ENCODE assay signal across 11 cellular contexts in the genomic region with DNA sequence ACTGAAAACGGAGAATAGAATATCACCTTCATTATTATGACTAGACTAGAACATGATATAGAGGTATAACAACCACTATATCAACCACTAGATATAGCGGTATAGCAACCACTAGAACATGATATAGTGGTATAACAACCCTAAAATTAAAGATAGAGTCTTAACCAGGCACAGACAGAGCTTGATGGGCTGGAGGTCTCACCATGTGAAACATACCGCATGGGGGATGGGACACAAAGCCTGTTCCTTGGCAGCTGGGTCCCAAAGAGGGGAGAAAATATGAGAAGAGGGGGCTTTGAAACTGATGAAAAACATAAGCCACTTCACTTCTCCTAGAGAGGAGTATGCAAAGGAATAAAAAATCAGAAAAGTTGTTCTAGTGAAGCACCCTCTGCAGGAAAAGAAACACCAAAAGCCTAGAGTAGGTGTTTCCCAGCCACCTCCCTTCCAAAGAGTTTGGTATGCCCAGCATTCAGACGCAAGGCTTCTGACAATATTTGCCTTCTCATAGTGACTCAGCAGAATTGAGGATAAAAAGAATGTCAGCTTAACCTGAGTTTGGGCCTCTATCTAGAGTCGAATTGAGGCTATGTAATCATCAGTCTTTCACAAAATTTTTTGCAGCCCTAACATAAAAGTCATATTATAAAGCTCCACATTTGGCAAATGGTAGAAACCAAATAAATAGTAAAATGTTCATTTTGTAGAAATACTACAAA.
DNase-seq lines count a peak whose midpoint lies in the region; ATAC-seq and TF ChIP-seq lines count a peak whose summit lies in the region.
"Had no signal": no experiment of that assay in that cellular context is flagged by ENCODE, and none has a peak within 500 bp of the region (broad histone marks: within the 10 kb centered on the region; RNA-seq: fewer than 3 reads in every experiment).

No MANE protein-coding gene starts in this region.

- no peaks in the 10 kb centered on the region for H3K36me3 ChIP-seq in left lung

- H3K27me3 Mint-ChIP-seq in activated T-cell treated with anti-CD3 and anti-CD28 coated beads, Interleukin-2, amount 50 U/mL, for 24 hours = no peaks in the 10 kb centered on the region
- no peaks in the 10 kb centered on the region for H3K27me3 Mint-ChIP-seq in activated CD4-positive, alpha-beta memory T cell treated with anti-CD3 and anti-CD28 coated beads for 36 hours

- H3K36me3 Mint-ChIP-seq in activated T-cell treated with anti-CD3 and anti-CD28 coated beads, Interleukin-2, amount 50 U/mL, for 24 hours (ENCODE audit: low read depth) = no peaks in the 10 kb centered on the region
- H3K36me3 Mint-ChIP-seq in activated CD4-positive, alpha-beta memory T cell treated with anti-CD3 and anti-CD28 coated beads for 36 hours = no peaks in the 10 kb centered on the region

- TF ChIP-seq CTCF in astrocyte of the spinal cord (IDR thresholded peaks at IDR 0.05; ENCODE audit: low read depth, low read length) = no peak
- TF ChIP-seq CTCF in left lung (IDR thresholded peaks at IDR 0.05) = no peak

- peaks cover 14% of the 10 kb centered on the region for H3K9me3 Mint-ChIP-seq in activated T-cell treated with anti-CD3 and anti-CD28 coated beads, Interleukin-2, amount 50 U/mL, for 24 hours
- peaks cover 4% of the 10 kb centered on the region for H3K9me3 Mint-ChIP-seq in activated CD4-positive, alpha-beta memory T cell treated with anti-CD3 and anti-CD28 coated beads for 36 hours

- CTCF ChIA-PET in activated CD4-positive, alpha-beta memory T cell treated with anti-CD3 and anti-CD28 coated beads for 36 hours (lab: Charles Lee) = no interaction called here

- H3K27me3 ChIP-seq in left lung = no peaks in the 10 kb centered on the region

- peak; percentile 70 for ATAC-seq in left lung

- H3K4me1 ChIP-seq in left lung = no peaks in the 10 kb centered on the region

- H3K27ac Mint-ChIP-seq in activated T-cell treated with anti-CD3 and anti-CD28 coated beads, Interleukin-2, amount 50 U/mL, for 24 hours = no peak overlapping the region
- no peak overlapping the region for H3K27ac Mint-ChIP-seq in activated CD4-positive, alpha-beta memory T cell treated with anti-CD3 and anti-CD28 coated beads for 36 hours

- POLR2A ChIA-PET in activated CD4-positive, alpha-beta memory T cell treated with anti-CD3 and anti-CD28 coated beads for 36 hours (lab: Charles Lee) = no interaction called here

- peak; percentile 5 for DNase-seq in CMK (ENCODE audit: low read depth)
- peak; percentile 9 for DNase-seq in M059J (ENCODE audit: low read depth)
- peak; percentile 50 for DNase-seq in astrocyte of the spinal cord (ENCODE audit: low read depth, low spot score)
- no peak for DNase-seq in left lung
- DNase-seq in stimulated activated CD4-positive, alpha-beta T cell treated with anti-CD3 and anti-CD28 coated beads, Interleukin-4, amount 100 ng/mL, for 24 hours = no peak
- no peak for DNase-seq in activated T-cell treated with anti-CD3 and anti-CD28 coated beads, Interleukin-2, amount 50 U/mL, for 24 hours
- DNase-seq in activated CD4-positive, alpha-beta memory T cell treated with anti-CD3 and anti-CD28 coated beads for 36 hours = no peak
- DNase-seq in stimulated activated CD8-positive, alpha-beta memory T cell treated with anti-CD3 and anti-CD28 coated beads, Interleukin-4, amount 100 ng/mL, for 48 hours = no peak
- DNase-seq: activated T-cell treated with anti-CD3 and anti-CD28 coated beads, Interleukin-2, amount 50 U/mL, for 48 hours; glutamatergic neuron; NCI-H526 had no signal

- in situ Hi-C loops in astrocyte of the spinal cord (cut with HindIII; ENCODE audit: low sequenced_read_pairs) = no loop called here

- H3K4me1 Mint-ChIP-seq in activated T-cell treated with anti-CD3 and anti-CD28 coated beads, Interleukin-2, amount 50 U/mL, for 24 hours (ENCODE audit: low read depth) = no peaks in the 10 kb centered on the region
- no peaks in the 10 kb centered on the region for H3K4me1 Mint-ChIP-seq in activated CD4-positive, alpha-beta memory T cell treated with anti-CD3 and anti-CD28 coated beads for 36 hours (ENCODE audit: low read depth)

- no peaks in the 10 kb centered on the region for H3K9me3 ChIP-seq in left lung

- no peak overlapping the region for H3K4me3 ChIP-seq in astrocyte of the spinal cord (ENCODE audit: low read depth, low read length)
- H3K4me3 ChIP-seq in left lung = no peak overlapping the region

- H3K4me3 Mint-ChIP-seq in activated T-cell treated with anti-CD3 and anti-CD28 coated beads, Interleukin-2, amount 50 U/mL, for 24 hours = no peak overlapping the region
- no peak overlapping the region for H3K4me3 Mint-ChIP-seq in activated CD4-positive, alpha-beta memory T cell treated with anti-CD3 and anti-CD28 coated beads for 36 hours

- no peak overlapping the region for H3K27ac ChIP-seq in left lung

- intact Hi-C loops in left lung (cut with DNase I) = no loop called here
- intact Hi-C loops in activated CD4-positive, alpha-beta memory T cell treated with anti-CD3 and anti-CD28 coated beads for 36 hours (cut with micrococcal nuclease) = no loop called here

Comparison
In these comparisons a context has a peak if more than half of its experiments do, and no peak if none do; other contexts are left out.
1. DNase-seq: peak in CMK (single experiment), M059J (single experiment) and astrocyte of the spinal cord (single experiment); none in left lung (0 of 2), stimulated activated CD4-positive, alpha-beta T cell treated with anti-CD3 and anti-CD28 coated beads, Interleukin-4, amount 100 ng/mL, for 24 hours (single experiment), activated T-cell treated with anti-CD3 and anti-CD28 coated beads, Interleukin-2, amount 50 U/mL, for 24 hours (single experiment), activated CD4-positive, alpha-beta memory T cell treated with anti-CD3 and anti-CD28 coated beads for 36 hours (single experiment) and stimulated activated CD8-positive, alpha-beta memory T cell treated with anti-CD3 and anti-CD28 coated beads, Interleukin-4, amount 100 ng/mL, for 48 hours (single experiment).